Comparison of ENCODE assay signal across 29 cellular contexts in genomic region chr13:34302596-34302995, GRCh38.
"Had no signal": no experiment of that assay in that cellular context is flagged by ENCODE, and none has a peak within 500 bp of the region (broad histone marks: within the 10 kb centered on the region; RNA-seq: fewer than 3 reads in every experiment).

No MANE protein-coding gene starts in this region.

- FAIRE-seq: islet of Langerhans, pancreas had no signal

- H3K4me1 Mint-ChIP-seq: immature natural killer cell; memory B cell; naive thymus-derived CD4-positive, alpha-beta T cell; stimulated activated naive B cell treated with anti-CD40 and anti-IgM and Interleukin-4, amounts not matched to agents 10 μg/mL and 1 μg/mL and 100 μg/mL, for 72 hours had no signal

- H3K27me3 ChIP-seq: pancreas, stomach, testis, thyroid gland, transverse colon, upper lobe of left lung, vagina had no signal

- H3K4me1 ChIP-seq: left ventricle myocardium inferior, prostate gland, testis, upper lobe of left lung, vagina had no signal

- H3K27ac ChIP-seq: left ventricle myocardium inferior, pancreas, prostate gland, stomach, testis, thyroid gland, transverse colon, upper lobe of left lung, vagina had no signal

- H3K36me3 ChIP-seq: left ventricle myocardium inferior, pancreas, prostate gland, stomach, thyroid gland, transverse colon, upper lobe of left lung, vagina had no signal

- DNase-seq: hypothalamus; immature natural killer cell; left ventricle myocardium inferior; midbrain; mucosa of descending colon; naive thymus-derived CD4-positive, alpha-beta T cell; pancreas; posterior cingulate gyrus; retina; right cardiac atrium; stimulated activated CD4-positive, alpha-beta T cell treated with anti-CD3 and anti-CD28 coated beads, Interleukin-12 subunit alpha, Interleukin-12 subunit beta, amount 100 ng/mL, for 4 hours; stimulated activated CD4-positive, alpha-beta T cell treated with anti-CD3 and anti-CD28 coated beads, Interleukin-15, amount 100 ng/mL, for 24 hours; stimulated activated CD4-positive, alpha-beta T cell treated with anti-CD3 and anti-CD28 coated beads, Interleukin-2, amount 100 ng/mL, for 24 hours; stimulated activated CD4-positive, alpha-beta T cell treated with anti-CD3 and anti-CD28 coated beads, Interleukin-4, amount 100 ng/mL, for 1 hour; stimulated activated naive B cell treated with anti-CD40 and anti-IgM and Interleukin-4, amounts not matched to agents 10 μg/mL and 1 μg/mL and 100 μg/mL, for 72 hours; stimulated activated naive CD8-positive, alpha-beta T cell treated with anti-CD3 and anti-CD28 coated beads, Interleukin-15, Interleukin-2, amounts not matched to agents 100 U/mL and 50 U/mL, for 24 hours; testis; thyroid gland; transverse colon; upper lobe of left lung had no signal

- H3K36me3 Mint-ChIP-seq: immature natural killer cell; memory B cell; naive thymus-derived CD4-positive, alpha-beta T cell; natural killer cell treated with Interleukin-12 subunit alpha and Interleukin-12 subunit beta and Interleukin-15 and Interleukin-18, amount 100 ng/mL, for 72 hours; stimulated activated naive B cell treated with anti-CD40 and anti-IgM and Interleukin-4, amounts not matched to agents 10 μg/mL and 1 μg/mL and 100 μg/mL, for 72 hours had no signal

- H3K9me3 ChIP-seq: mucosa of descending colon, pancreas, prostate gland, testis, thyroid gland, upper lobe of left lung, vagina had no signal

- H3K4me3 ChIP-seq: left ventricle myocardium inferior, lung, mucosa of descending colon, pancreas, prostate gland, skin epidermis, stomach, testis, thyroid gland, transverse colon, upper lobe of left lung, vagina had no signal

- H3K4me3 Mint-ChIP-seq: immature natural killer cell; memory B cell; naive thymus-derived CD4-positive, alpha-beta T cell; natural killer cell treated with Interleukin-12 subunit alpha and Interleukin-12 subunit beta and Interleukin-15 and Interleukin-18, amount 100 ng/mL, for 72 hours; stimulated activated naive B cell treated with anti-CD40 and anti-IgM and Interleukin-4, amounts not matched to agents 10 μg/mL and 1 μg/mL and 100 μg/mL, for 72 hours had no signal

- H3K27ac Mint-ChIP-seq: immature natural killer cell; memory B cell; naive thymus-derived CD4-positive, alpha-beta T cell; natural killer cell treated with Interleukin-12 subunit alpha and Interleukin-12 subunit beta and Interleukin-15 and Interleukin-18, amount 100 ng/mL, for 72 hours; stimulated activated naive B cell treated with anti-CD40 and anti-IgM and Interleukin-4, amounts not matched to agents 10 μg/mL and 1 μg/mL and 100 μg/mL, for 72 hours had no signal

- H3K27me3 Mint-ChIP-seq: memory B cell; natural killer cell treated with Interleukin-12 subunit alpha and Interleukin-12 subunit beta and Interleukin-15 and Interleukin-18, amount 100 ng/mL, for 72 hours had no signal

- ATAC-seq: mucosa of descending colon; naive thymus-derived CD4-positive, alpha-beta T cell; natural killer cell treated with Interleukin-12 subunit alpha and Interleukin-12 subunit beta and Interleukin-15 and Interleukin-18, amount 100 ng/mL, for 72 hours; pancreas; right cardiac atrium; sciatic nerve; stimulated activated naive B cell treated with anti-CD40 and anti-IgM and Interleukin-4, amounts not matched to agents 10 μg/mL and 1 μg/mL and 100 μg/mL, for 72 hours; stimulated activated naive CD8-positive, alpha-beta T cell treated with anti-CD3 and anti-CD28 coated beads, Interleukin-15, Interleukin-2, amounts not matched to agents 100 U/mL and 50 U/mL, for 24 hours had no signal
